ENCODE assay signal across 15 cellular contexts in genomic region chr5:142958933-142959682, GRCh38.
A peak's percentile ranks its signal among the peaks of the same experiment; 100 is the strongest.
DNase-seq lines count a peak whose midpoint lies in the region; ATAC-seq and TF ChIP-seq lines count a peak whose summit lies in the region.
"Had no signal": no experiment of that assay in that cellular context is flagged by ENCODE, and none has a peak within 500 bp of the region (broad histone marks: within the 10 kb centered on the region; RNA-seq: fewer than 3 reads in every experiment).

No MANE protein-coding gene starts in this region.

- no peaks in the 10 kb centered on the region for H3K9me3 ChIP-seq in neutrophil

- H3K4me3 Mint-ChIP-seq in activated CD8-positive, alpha-beta T cell treated with anti-CD3 and anti-CD28 coated beads for 36 hours = no peak overlapping the region
- H3K4me3 Mint-ChIP-seq in activated CD8-positive, alpha-beta T cell treated with anti-CD3 and anti-CD28 coated beads, Interleukin-2, amount 10 ng/mL, durations not matched to agents 7 days and 5 days = no peak overlapping the region

- no peaks in the 10 kb centered on the region for H3K27me3 Mint-ChIP-seq in activated CD8-positive, alpha-beta T cell treated with anti-CD3 and anti-CD28 coated beads for 36 hours
- H3K27me3 Mint-ChIP-seq in activated CD8-positive, alpha-beta T cell treated with anti-CD3 and anti-CD28 coated beads, Interleukin-2, amount 10 ng/mL, durations not matched to agents 7 days and 5 days (ENCODE audit: low read depth) = no peaks in the 10 kb centered on the region

- H3K36me3 Mint-ChIP-seq in activated CD8-positive, alpha-beta T cell treated with anti-CD3 and anti-CD28 coated beads for 36 hours (ENCODE audit: low read depth) = peaks cover 3% of the 10 kb centered on the region
- peaks cover 20% of the 10 kb centered on the region for H3K36me3 Mint-ChIP-seq in activated CD8-positive, alpha-beta T cell treated with anti-CD3 and anti-CD28 coated beads, Interleukin-2, amount 10 ng/mL, durations not matched to agents 7 days and 5 days (ENCODE audit: low read depth)

- H3K4me1 Mint-ChIP-seq in activated CD8-positive, alpha-beta T cell treated with anti-CD3 and anti-CD28 coated beads for 36 hours (ENCODE audit: low read depth) = peaks cover 12% of the 10 kb centered on the region
- peaks cover 23% of the 10 kb centered on the region for H3K4me1 Mint-ChIP-seq in activated CD8-positive, alpha-beta T cell treated with anti-CD3 and anti-CD28 coated beads, Interleukin-2, amount 10 ng/mL, durations not matched to agents 7 days and 5 days (ENCODE audit: low read depth)

- no peak for DNase-seq in activated CD8-positive, alpha-beta T cell treated with anti-CD3 and anti-CD28 coated beads for 36 hours
- DNase-seq in activated CD8-positive, alpha-beta T cell treated with anti-CD3 and anti-CD28 coated beads, Interleukin-2, amount 10 ng/mL, durations not matched to agents 7 days and 5 days = no peak
- DNase-seq in SW480 (ENCODE audit: low spot score) = peak; percentile 13
- DNase-seq: ACHN; central memory CD4-positive, alpha-beta T cell; COR-L47; foreskin fibroblast; NCI-H187 treated with DMSO at 0.1 percent for 48 hours had no signal

- intact Hi-C loops in activated CD8-positive, alpha-beta T cell treated with anti-CD3 and anti-CD28 coated beads for 36 hours (cut with micrococcal nuclease) = no loop called here

- peaks cover 4% of the 10 kb centered on the region for H3K36me3 ChIP-seq in neutrophil

- H3K4me3 ChIP-seq in neutrophil (ENCODE audit: low read depth in 1 of 2, low read length in 1 of 2) = no peak overlapping the region
- H3K4me3 ChIP-seq: lung had no signal

- no peak for TF ChIP-seq CTCF in activated CD8-positive, alpha-beta T cell treated with anti-CD3 and anti-CD28 coated beads for 36 hours (IDR thresholded peaks at IDR 0.05)
- no peak for TF ChIP-seq CTCF in neutrophil (IDR thresholded peaks at IDR 0.05)

- peak overlapping the region; percentile 40 for H3K27ac Mint-ChIP-seq in activated CD8-positive, alpha-beta T cell treated with anti-CD3 and anti-CD28 coated beads for 36 hours
- H3K27ac Mint-ChIP-seq in activated CD8-positive, alpha-beta T cell treated with anti-CD3 and anti-CD28 coated beads, Interleukin-2, amount 10 ng/mL, durations not matched to agents 7 days and 5 days = no peak overlapping the region

- POLR2A ChIA-PET in activated CD8-positive, alpha-beta T cell treated with anti-CD3 and anti-CD28 coated beads for 36 hours (lab: Charles Lee) = no interaction called here
- POLR2A ChIA-PET in activated CD8-positive, alpha-beta T cell treated with anti-CD3 and anti-CD28 coated beads, Interleukin-2, amount 10 ng/mL, durations not matched to agents 7 days and 5 days (lab: Charles Lee) = interaction anchor here (0.5 to 0.7 kb wide), 2 partner anchors 43 to 445 kb away, joined by 3 read pairs; no protein-coding TSS in a partner anchor

- ATAC-seq in activated CD8-positive, alpha-beta T cell treated with anti-CD3 and anti-CD28 coated beads for 36 hours = peak; percentile 52
- no peak for ATAC-seq in activated CD8-positive, alpha-beta T cell treated with anti-CD3 and anti-CD28 coated beads, Interleukin-2, amount 10 ng/mL, durations not matched to agents 7 days and 5 days
- ATAC-seq in HG02981 (IDR thresholded peaks at IDR 0.05; ENCODE audit: unreplicated experiment) (peak; percentile 16), HG02759 (IDR thresholded peaks at IDR 0.05; ENCODE audit: unreplicated experiment) (no peak), HG02852 (IDR thresholded peaks at IDR 0.05; ENCODE audit: unreplicated experiment) (no peak), GM18520 (IDR thresholded peaks at IDR 0.05; ENCODE audit: unreplicated experiment) (no peak)

- CTCF ChIA-PET in activated CD8-positive, alpha-beta T cell treated with anti-CD3 and anti-CD28 coated beads for 36 hours (lab: Charles Lee) = interaction anchor here (0.9 to 2.6 kb wide), 8 partner anchors 10 to 260 kb away, joined by 3 to 10 read pairs (median 4); no protein-coding TSS in a partner anchor
- CTCF ChIA-PET in activated CD8-positive, alpha-beta T cell treated with anti-CD3 and anti-CD28 coated beads, Interleukin-2, amount 10 ng/mL, durations not matched to agents 7 days and 5 days (lab: Charles Lee) = interaction anchor here (0.8 to 2.8 kb wide), 10 partner anchors 10 to 446 kb away, joined by 3 to 14 read pairs (median 4); no protein-coding TSS in a partner anchor

- peaks cover 2% of the 10 kb centered on the region for H3K9me3 Mint-ChIP-seq in activated CD8-positive, alpha-beta T cell treated with anti-CD3 and anti-CD28 coated beads for 36 hours
- no peaks in the 10 kb centered on the region for H3K9me3 Mint-ChIP-seq in activated CD8-positive, alpha-beta T cell treated with anti-CD3 and anti-CD28 coated beads, Interleukin-2, amount 10 ng/mL, durations not matched to agents 7 days and 5 days (ENCODE audit: insufficient read depth)

- no peaks in the 10 kb centered on the region for H3K4me1 ChIP-seq in neutrophil (ENCODE audit: control insufficient read depth in 1 of 2, insufficient read depth in 1 of 2, low read depth in 1 of 2, low read length in 1 of 2)

- H3K27ac ChIP-seq in neutrophil = peak overlapping the region; percentile 28
- H3K27ac ChIP-seq: HL-60 had no signal

- H3K27me3 ChIP-seq in neutrophil = no peaks in the 10 kb centered on the region

Comparison
In these comparisons a context has a peak if more than half of its experiments do, and no peak if none do; other contexts are left out.
1. ATAC-seq: peak in activated CD8-positive, alpha-beta T cell treated with anti-CD3 and anti-CD28 coated beads for 36 hours (single experiment) and HG02981 (single experiment); none in activated CD8-positive, alpha-beta T cell treated with anti-CD3 and anti-CD28 coated beads, Interleukin-2, amount 10 ng/mL, durations not matched to agents 7 days and 5 days (single experiment), HG02759 (single experiment), HG02852 (single experiment) and GM18520 (single experiment).